In genomic region chr17:18038861-18039534, GRCh38 we compare ENCODE assay signal across 8 cellular contexts. TPM values are rescaled to one million over a fixed set of nuclear protein-coding genes. Genes with fewer than 3 reads are reported as not detected.
DNase-seq lines count a peak whose midpoint lies in the region; TF ChIP-seq lines count a peak whose summit lies in the region.

TSS of gene ATPAF2 (minus strand) at chr17:18039168. CDS start at chr17:18039013, 155 bp downstream.
TSS of gene GID4 (plus strand) at chr17:18039408. CDS start at chr17:18039465, 57 bp downstream.

- CTCF ChIA-PET in activated naive CD4-positive, alpha-beta T cell treated with anti-CD3 and anti-CD28 coated beads, Interleukin-2, amount 10 ng/mL, durations not matched to agents 7 days and 5 days (lab: Charles Lee) = interaction anchor here (1.3 kb wide), 1 partner anchor 148 kb away, joined by 6 read pairs; no protein-coding TSS in a partner anchor

- TF ChIP-seq CTCF in HFFc6 (IDR thresholded peaks at IDR 0.05) = peak; percentile 4
- no peak for TF ChIP-seq CTCF in NB4 (IDR thresholded peaks at IDR 0.05; ENCODE audit: low read depth, low read length)

- TF ChIP-seq POLR2A in NB4 (IDR thresholded peaks at IDR 0.05; ENCODE audit: extremely low read depth, insufficient read length) = no peak

- H3K4me3 Mint-ChIP-seq in HFFc6 = peak within 1 kb of the TSS; percentile 90
- H3K4me3 Mint-ChIP-seq in activated naive CD4-positive, alpha-beta T cell treated with anti-CD3 and anti-CD28 coated beads, Interleukin-2, amount 10 ng/mL, durations not matched to agents 7 days and 5 days = peak within 1 kb of the TSS; percentile 87

- H3K36me3 Mint-ChIP-seq in HFFc6 (ENCODE audit: low read depth) = no peaks in the 10 kb centered on the region; the same call in 1 of the 2 replicates
- peaks cover 8% of the 10 kb centered on the region for H3K36me3 Mint-ChIP-seq in activated naive CD4-positive, alpha-beta T cell treated with anti-CD3 and anti-CD28 coated beads, Interleukin-2, amount 10 ng/mL, durations not matched to agents 7 days and 5 days

- peaks cover 44% of the 10 kb centered on the region for H3K4me1 Mint-ChIP-seq in HFFc6 (ENCODE audit: low read depth)
- H3K4me1 Mint-ChIP-seq in activated naive CD4-positive, alpha-beta T cell treated with anti-CD3 and anti-CD28 coated beads, Interleukin-2, amount 10 ng/mL, durations not matched to agents 7 days and 5 days = peaks cover 50% of the 10 kb centered on the region

- DNase-seq in HFFc6 (peak; percentile 98), NB4 (ENCODE audit: low read depth) (peak; percentile 100), SK-N-DZ (ENCODE audit: low spot score) (peak; percentile 99), germinal center (ENCODE audit: low spot score) (peak; percentile 98), non-pigmented ciliary epithelial cell (ENCODE audit: low read depth) (peak; percentile 95), substantia nigra (lab: John Stamatoyannopoulos, UW) (peak; percentile 81 to 99 (median 98))
- peak; percentile 100 for DNase-seq in activated naive CD4-positive, alpha-beta T cell treated with anti-CD3 and anti-CD28 coated beads, Interleukin-2, amount 10 ng/mL, durations not matched to agents 7 days and 5 days

- H3K4me3 ChIP-seq in GM08714 (ENCODE audit: low read length) (peak within 1 kb of the TSS; percentile 85), NB4 (ENCODE audit: low read depth, low read length) (peak within 1 kb of the TSS; percentile 83)

- peak within 1 kb of the TSS; percentile 89 for H3K27ac Mint-ChIP-seq in HFFc6
- H3K27ac Mint-ChIP-seq in activated naive CD4-positive, alpha-beta T cell treated with anti-CD3 and anti-CD28 coated beads, Interleukin-2, amount 10 ng/mL, durations not matched to agents 7 days and 5 days = peak within 1 kb of the TSS; percentile 84

- H3K27me3 Mint-ChIP-seq in HFFc6 (ENCODE audit: insufficient read depth) = no peaks in the 10 kb centered on the region; the same call in 1 of the 2 replicates
- peaks cover 4% of the 10 kb centered on the region for H3K27me3 Mint-ChIP-seq in activated naive CD4-positive, alpha-beta T cell treated with anti-CD3 and anti-CD28 coated beads, Interleukin-2, amount 10 ng/mL, durations not matched to agents 7 days and 5 days

- H3K27ac ChIP-seq in substantia nigra (ENCODE audit: low read depth, low read length, poor library complexity, severe bottlenecking) = peak within 1 kb of the TSS; percentile 75

- H3K9me3 Mint-ChIP-seq in HFFc6 = no peaks in the 10 kb centered on the region
- no peaks in the 10 kb centered on the region for H3K9me3 Mint-ChIP-seq in activated naive CD4-positive, alpha-beta T cell treated with anti-CD3 and anti-CD28 coated beads, Interleukin-2, amount 10 ng/mL, durations not matched to agents 7 days and 5 days

RNA-seq across cellular contexts. Expression of gene ATPAF2, which starts in this region (rescaled TPM):
- 10 to 100 TPM; 21.5 to 28.4 (median 23.1) TPM for total RNA-seq in HFFc6 (2021; fragmentation: NEBNext Ultra II Directional; extraction: Animal tissue kit (Norgen Biotek cat#: 25700))
- 28.4 and 44.3 TPM in 2 replicates for polyA plus RNA-seq in SK-N-DZ (2014; cell fraction: cytosol; rRNA removed)
- 40.9 and 53.7 TPM in 2 replicates for polyA plus RNA-seq in SK-N-DZ (2014; cell fraction: nucleus; rRNA removed)

RNA-seq across cellular contexts. Expression of gene GID4, which starts in this region (rescaled TPM):
- total RNA-seq in HFFc6 (2021; fragmentation: NEBNext Ultra II Directional; extraction: Animal tissue kit (Norgen Biotek cat#: 25700)) = 10 to 100 TPM in 2 of 6 experiments, 1 to 10 TPM in 4; 8.6 to 11.9 (median 9.5) TPM
- polyA plus RNA-seq in SK-N-DZ (2014; cell fraction: cytosol; rRNA removed) = 8.2 and 8.6 TPM in 2 replicates
- polyA plus RNA-seq in SK-N-DZ (2014; cell fraction: nucleus; rRNA removed) = 5.6 and 8.3 TPM in 2 replicates

Comparison
In these comparisons a context has a peak if more than half of its experiments do, and no peak if none do; other contexts are left out.
1. Peak in every context shown above with its lines: DNase-seq, H3K4me3 ChIP-seq and H3K27ac ChIP-seq.